ENCODE assay signal across 11 cellular contexts in the genomic region with DNA sequence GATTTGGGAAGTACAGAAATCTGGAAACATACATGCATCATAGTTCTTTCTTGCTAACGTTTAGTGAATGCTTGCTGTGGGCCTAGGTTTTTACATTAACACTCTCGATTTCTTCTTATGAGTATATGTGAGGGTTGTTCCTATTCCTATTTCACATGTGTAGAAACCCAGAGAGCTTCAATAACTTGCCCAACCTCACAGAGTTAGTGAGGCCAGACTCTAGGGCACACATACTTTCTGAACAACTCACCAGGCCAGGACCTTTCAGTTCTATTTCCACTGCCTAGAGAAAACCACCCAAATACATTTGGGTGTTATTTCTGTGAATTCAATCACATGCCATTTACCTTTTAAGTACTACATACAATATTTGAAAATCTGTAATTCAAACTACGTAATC. TPM values are rescaled to one million over a fixed set of nuclear protein-coding genes. Genes with fewer than 3 reads are reported as not detected.
DNase-seq lines count a peak whose midpoint lies in the region; ATAC-seq and TF ChIP-seq lines count a peak whose summit lies in the region.
"Had no signal": no experiment of that assay in that cellular context is flagged by ENCODE, and none has a peak within 500 bp of the region (broad histone marks: within the 10 kb centered on the region; RNA-seq: fewer than 3 reads in every experiment).

No MANE protein-coding gene starts in this region.

- no peak overlapping the region for H3K4me3 Mint-ChIP-seq in MCF 10A (ENCODE audit: unreplicated experiment)
- H3K4me3 Mint-ChIP-seq: WTC11 had no signal

- no peak for TF ChIP-seq POLR2A in breast epithelium (IDR thresholded peaks at IDR 0.05)

- peak overlapping the region; percentile 3; the same call in 1 of the 2 replicates for H3K4me2 ChIP-seq in PC-9
- H3K4me2 ChIP-seq: A549 had no signal

- peaks cover 4% of the 10 kb centered on the region; the same call in 1 of the 2 replicates for H3F3A ChIP-seq in PC-9 (ENCODE audit: insufficient read depth, low read depth)

- WGBS in aorta, 2 donors = 31 to 34% methylated on average over 3 of the region's 3 CpGs

- DNase-seq in breast epithelium (ENCODE audit: low spot score in 2 of 2) (no peak), MCF 10A (ENCODE audit: unreplicated experiment) (no peak), PC-9 (peak in 1 of 2 experiments; percentile 52), aorta (no peak), UCSD-AML1 (lab: John Stamatoyannopoulos, UW; ENCODE audit: unreplicated experiment) (no peak), GM20000 (ENCODE audit: low spot score) (no peak), upper lobe of right lung (no peak)
- DNase-seq: testis had no signal

- no peaks in the 10 kb centered on the region for H3K79me2 ChIP-seq in PC-9 (ENCODE audit: low read depth)

- CTCF ChIA-PET in MCF 10A (lab: Yijun Ruan, JAX) = interaction anchor here (0.6 to 1.2 kb wide), 5 partner anchors 7 to 256 kb away, joined by 3 read pairs; no protein-coding TSS in a partner anchor
- CTCF ChIA-PET in PC-9 (lab: Charles Lee) = interaction anchor here (0.6 kb wide), 1 partner anchor 248 kb away, joined by 10 read pairs; no protein-coding TSS in a partner anchor

- no peaks in the 10 kb centered on the region for H3K36me3 Mint-ChIP-seq in MCF 10A (ENCODE audit: insufficient read depth, unreplicated experiment)
- H3K36me3 Mint-ChIP-seq: WTC11 had no signal

- H3K27me3 ChIP-seq in breast epithelium (no peaks in the 10 kb centered on the region), PC-9 (ENCODE audit: insufficient read depth, low read depth) (no peaks in the 10 kb centered on the region), aorta (ENCODE audit: control insufficient read depth in 1 of 2, insufficient read depth in 2 of 2, low read length in 1 of 2) (no peaks in the 10 kb centered on the region), upper lobe of right lung (peaks cover 16% of the 10 kb centered on the region)
- H3K27me3 ChIP-seq: testis had no signal

- H3K9me2 ChIP-seq in PC-9 (ENCODE audit: insufficient read depth) = no peaks in the 10 kb centered on the region

- no peak overlapping the region for H3K27ac Mint-ChIP-seq in MCF 10A (ENCODE audit: low read depth, unreplicated experiment)
- H3K27ac Mint-ChIP-seq: WTC11 had no signal

- TF ChIP-seq CTCF in breast epithelium (IDR thresholded peaks at IDR 0.05) (no peak), MCF 10A (IDR thresholded peaks at IDR 0.05; ENCODE audit: unreplicated experiment) (no peak), PC-9 (conservative IDR thresholded peaks at IDR 0.05) (no peak), GM20000 (IDR thresholded peaks at IDR 0.05; ENCODE audit: extremely low read depth, missing control alignments) (no peak), upper lobe of right lung (IDR thresholded peaks at IDR 0.05) (no peak)

- H3K27ac ChIP-seq in breast epithelium (peak overlapping the region; percentile 45 to 58), PC-9 (peak overlapping the region; percentile 43; the same call in 1 of the 2 replicates), aorta (ENCODE audit: low read depth in 1 of 2, low read length in 2 of 2) (peak overlapping the region in 1 of 2 donors; percentile 40), upper lobe of right lung (no peak overlapping the region)
- H3K27ac ChIP-seq: A549, testis had no signal

- H3K4me1 ChIP-seq in breast epithelium = no peaks in the 10 kb centered on the region
- peaks cover 19% of the 10 kb centered on the region for H3K4me1 ChIP-seq in PC-9 (replicated peaks; ENCODE audit: insufficient read depth)
- no peaks in the 10 kb centered on the region for H3K4me1 ChIP-seq in aorta (ENCODE audit: control insufficient read depth in 1 of 2, insufficient read depth in 2 of 2, low read length in 2 of 2)
- no peaks in the 10 kb centered on the region for H3K4me1 ChIP-seq in upper lobe of right lung
- H3K4me1 ChIP-seq: testis had no signal

- H3K9me3 ChIP-seq in breast epithelium = no peaks in the 10 kb centered on the region
- no peaks in the 10 kb centered on the region for H3K9me3 ChIP-seq in PC-9 (ENCODE audit: insufficient read depth, low read depth)
- no peaks in the 10 kb centered on the region for H3K9me3 ChIP-seq in aorta (ENCODE audit: control insufficient read depth, low read length)
- H3K9me3 ChIP-seq in upper lobe of right lung = no peaks in the 10 kb centered on the region
- H3K9me3 ChIP-seq: A549, testis had no signal

- ATAC-seq in HG02852 (IDR thresholded peaks at IDR 0.05; ENCODE audit: unreplicated experiment) (peak; percentile 80), aorta (ENCODE audit: low FRiP score) (peak; percentile 54), upper lobe of right lung (no peak)
- ATAC-seq: A549 had no signal

- H3K27me3 Mint-ChIP-seq in MCF 10A (ENCODE audit: insufficient read depth, unreplicated experiment) = no peaks in the 10 kb centered on the region

- no TSS peak for BruUV-seq in MCF 10A (replicated peaks; lab: Mats Ljungman, UMichigan)
- BruUV-seq in PC-9 (replicated peaks; lab: Mats Ljungman, UMichigan) = no TSS peak

- H3K4me3 ChIP-seq in breast epithelium = no peak overlapping the region
- no peak overlapping the region for H3K4me3 ChIP-seq in PC-9
- H3K4me3 ChIP-seq in aorta (ENCODE audit: low read length in 2 of 2) = no peak overlapping the region
- no peak overlapping the region for H3K4me3 ChIP-seq in upper lobe of right lung
- H3K4me3 ChIP-seq: A549, testis had no signal

- no peaks in the 10 kb centered on the region for H3K9me3 Mint-ChIP-seq in MCF 10A (ENCODE audit: unreplicated experiment)
- H3K9me3 Mint-ChIP-seq: WTC11 had no signal

- no peaks in the 10 kb centered on the region for H4K20me1 ChIP-seq in PC-9 (ENCODE audit: insufficient read depth)

- H3K36me3 ChIP-seq in breast epithelium (no peaks in the 10 kb centered on the region), PC-9 (ENCODE audit: low read depth) (no peaks in the 10 kb centered on the region), aorta (ENCODE audit: control insufficient read depth in 1 of 2, insufficient read depth in 2 of 2, low read length in 1 of 2) (no peaks in the 10 kb centered on the region), upper lobe of right lung (no peaks in the 10 kb centered on the region)

- H2AFZ ChIP-seq in PC-9 = no peak overlapping the region

- POLR2A ChIA-PET in MCF 10A (lab: Yijun Ruan, JAX) (interaction anchor here (0.7 to 1.3 kb wide), 3 partner anchors 9 to 13 kb away, joined by 3 to 4 read pairs (median 4); no protein-coding TSS in a partner anchor), PC-9 (lab: Charles Lee; ENCODE audit: unreplicated experiment) (interaction anchor here (0.6 kb wide), 1 partner anchor 9 kb away, joined by 4 read pairs; no protein-coding TSS in a partner anchor)

- peaks cover 25% of the 10 kb centered on the region for H3K4me1 Mint-ChIP-seq in MCF 10A (ENCODE audit: insufficient read depth, unreplicated experiment)

- intact Hi-C loops in breast epithelium (cut with DNase I; ENCODE audit: low total_unique reads) = loop anchor here (2.0 kb wide), 1 partner anchor 34 kb away; no protein-coding TSS in a partner anchor
- intact Hi-C loops in MCF 10A (cut with micrococcal nuclease) = loop anchor here (5.0 kb wide), 1 partner anchor 229 kb away; no protein-coding TSS in a partner anchor
- intact Hi-C loops in PC-9 (cut with micrococcal nuclease; ENCODE audit: unreplicated experiment) = no loop called here
- intact Hi-C loops in aorta (cut with DNase I) = loop anchor here in 1 of 2 donors (10.0 kb wide), 1 partner anchor 332 kb away; a partner anchor contains a TSS
- intact Hi-C loops in upper lobe of right lung (cut with DNase I) = no loop called here

RNA-seq across cellular contexts. Expression of a gene that starts 8.2 kb away (rescaled TPM):
- 10 to 100 TPM in 2 of 3 donors, 1 to 10 TPM in 1; 5.6 to 47.3 (median 41.6) TPM for total RNA-seq in breast epithelium
- total RNA-seq in MCF 10A (2022) = 29.5 and 37.9 TPM in 2 replicates
- 20.5 and 20.7 TPM in 2 replicates for total RNA-seq in PC-9 (2021)
- total RNA-seq in aorta = 10 to 100 TPM; 10.7 to 13.2 TPM
- polyA plus RNA-seq in aorta = 1 to 10 TPM; 5.1 to 7.9 TPM
- 9.8 TPM for total RNA-seq in upper lobe of right lung

Comparison
In these comparisons a context has a peak if more than half of its experiments do, and no peak if none do; other contexts are left out.
1. intact Hi-C loops: an anchor here in breast epithelium (2.0 kb wide) and MCF 10A (5.0 kb wide); none called in PC-9 and upper lobe of right lung.